ENCODE assay signal across 12 cellular contexts in the genomic region with DNA sequence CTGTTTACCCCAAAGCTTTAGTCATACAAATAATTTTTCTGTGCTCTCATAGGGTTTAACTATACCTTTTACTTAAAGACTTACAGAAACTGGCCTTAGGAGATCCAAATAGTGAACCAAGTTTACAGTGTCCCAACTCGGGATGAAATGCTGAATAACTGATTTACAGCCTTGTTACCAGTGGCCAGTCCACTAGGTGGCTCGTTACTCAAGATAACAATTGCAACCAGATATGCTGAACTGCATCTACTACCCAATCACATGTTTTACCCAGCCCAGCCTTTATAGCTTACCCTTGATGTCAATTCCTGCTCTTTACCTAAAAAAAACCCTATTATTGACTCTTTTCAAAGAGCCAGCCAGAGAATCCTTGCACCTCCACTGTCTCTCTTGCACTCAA.
DNase-seq lines count a peak whose midpoint lies in the region; ATAC-seq, FAIRE-seq and TF ChIP-seq lines count a peak whose summit lies in the region.
"Had no signal": no experiment of that assay in that cellular context is flagged by ENCODE, and none has a peak within 500 bp of the region (broad histone marks: within the 10 kb centered on the region; RNA-seq: fewer than 3 reads in every experiment).

No MANE protein-coding gene starts in this region.

- peak; percentile 13 for DNase-seq in H4 (ENCODE audit: low spot score)
- DNase-seq in OCI-LY7 (ENCODE audit: low spot score): peak; percentile 3
- DNase-seq in H1 (ENCODE audit: low read depth in 1 of 2, low spot score in 2 of 2): no peak
- no peak for DNase-seq in progenitor cell of endocrine pancreas (ENCODE audit: low spot score, unreplicated experiment)
- DNase-seq in sciatic nerve (ENCODE audit: low spot score): no peak
- DNase-seq: activated CD8-positive, alpha-beta memory T cell treated with anti-CD3 and anti-CD28 coated beads, Interleukin-2, amount 50 U/mL, for 48 hours; aorta; right lobe of liver; RPMI8226 had no signal

- H3K27ac Mint-ChIP-seq in progenitor cell of endocrine pancreas: no peak overlapping the region

- peaks cover 7% of the 10 kb centered on the region for H3K9me3 Mint-ChIP-seq in progenitor cell of endocrine pancreas (ENCODE audit: low read depth)

- no peak overlapping the region for H3K9ac ChIP-seq in H1 (replicated peaks in 1 of 4; ENCODE audit: extremely low read depth in 1 of 4, low read depth in 3 of 4, low read length in 3 of 4)

- no peak overlapping the region for H3K18ac ChIP-seq in H1 (ENCODE audit: extremely low read depth, low read length)

- CTCF ChIA-PET in OCI-LY7 (lab: Charles Lee; ENCODE audit: unreplicated experiment): no interaction called here
- CTCF ChIA-PET in H1 (lab: Charles Lee; ENCODE audit: partially characterized antibody): interaction anchor here (0.6 to 4.3 kb wide), 11 partner anchors 9 to 921 kb away, joined by 3 to 36 read pairs (median 3); no protein-coding TSS in a partner anchor

- no peak for TF ChIP-seq POLR2A in H1 (IDR thresholded peaks at IDR 0.05; ENCODE audit: control extremely low read depth in 1 of 2, low read depth in 2 of 2, low read length in 2 of 2)
- TF ChIP-seq POLR2A in GM18505 (IDR thresholded peaks at IDR 0.05; ENCODE audit: borderline replicate concordance, extremely low read depth, insufficient read depth, insufficient read length): no peak

- H2AK5ac ChIP-seq in H1 (ENCODE audit: low read depth, low read length): no peak overlapping the region

- TF ChIP-seq CTCF in OCI-LY7 (conservative IDR thresholded peaks at IDR 0.05; ENCODE audit: low read length): 0 out of 2 replicates have a peak, but pooled peaks have one; percentile 17
- TF ChIP-seq CTCF in H1 (IDR thresholded peaks at IDR 0.05; ENCODE audit: control extremely low read depth in 1 of 3, insufficient read depth in 1 of 3, low read depth in 1 of 3, low read length in 3 of 3): peak in 2 of 3 experiments; percentile 38 to 72; a peak in 2 of 4 replicates
- TF ChIP-seq CTCF in progenitor cell of endocrine pancreas (IDR thresholded peaks at IDR 0.05; ENCODE audit: unreplicated experiment): peak; percentile 37

- intact Hi-C loops in OCI-LY7 (cut with micrococcal nuclease; ENCODE audit: unreplicated experiment) (no loop called here), sciatic nerve (cut with DNase I) (no loop called here)

- H3K36me3 ChIP-seq in OCI-LY7 (ENCODE audit: insufficient read depth, low read length) (no peaks in the 10 kb centered on the region), H1 (ENCODE audit: control insufficient read depth in 2 of 4, insufficient read depth in 4 of 4, low read length in 3 of 4) (no peaks in the 10 kb centered on the region)
- H3K36me3 ChIP-seq: right lobe of liver had no signal

- no peak overlapping the region for H4K5ac ChIP-seq in H1 (ENCODE audit: insufficient read length, low read depth, low read length)

- no peak for ATAC-seq in GM18505 (IDR thresholded peaks at IDR 0.05; ENCODE audit: unreplicated experiment)
- no peak for ATAC-seq in GM21529 (IDR thresholded peaks at IDR 0.05; ENCODE audit: unreplicated experiment)
- no peak for ATAC-seq in sciatic nerve

- H3K9me2 ChIP-seq in OCI-LY7 (ENCODE audit: insufficient read depth, low read length): no peaks in the 10 kb centered on the region

- H3K4ac ChIP-seq in H1 (replicated peaks; ENCODE audit: insufficient read length, low read depth, low read length): no peak overlapping the region

- H4K20me1 ChIP-seq in OCI-LY7 (ENCODE audit: insufficient read depth, low read length) (no peaks in the 10 kb centered on the region), H1 (replicated peaks in 1 of 2; ENCODE audit: control insufficient read depth in 1 of 2, insufficient read depth in 2 of 2, low read length in 2 of 2) (no peaks in the 10 kb centered on the region)

- POLR2A ChIA-PET in OCI-LY7 (lab: Charles Lee): interaction anchor here (0.7 kb wide), 1 partner anchor 1133 kb away, joined by 3 read pairs; no protein-coding TSS in a partner anchor
- POLR2A ChIA-PET in H1 (lab: Charles Lee; ENCODE audit: partially characterized antibody): no interaction called here

- no peak overlapping the region for H3K4me2 ChIP-seq in OCI-LY7 (ENCODE audit: low read length)
- H3K4me2 ChIP-seq in H1 (ENCODE audit: insufficient read depth in 1 of 2, low read depth in 2 of 2, low read length in 2 of 2): no peak overlapping the region

- no peak overlapping the region for H2BK15ac ChIP-seq in H1 (ENCODE audit: low read length)

- H3K23ac ChIP-seq in H1 (ENCODE audit: insufficient read length): no peak overlapping the region

- H3K79me1 ChIP-seq in H1 (ENCODE audit: low read depth, low read length): no peaks in the 10 kb centered on the region

- no peak overlapping the region for H3K27ac ChIP-seq in OCI-LY7 (ENCODE audit: low read depth, low read length, poor library complexity, severe bottlenecking)
- H3K27ac ChIP-seq in H1 (ENCODE audit: low read depth, low read length): no peak overlapping the region
- H3K27ac ChIP-seq: right lobe of liver had no signal

- H3K27me3 ChIP-seq in H1 (replicated peaks in 1 of 4; ENCODE audit: control insufficient read depth in 3 of 4, extremely low read depth in 1 of 4, insufficient read depth in 3 of 4, low read length in 3 of 4): no peaks in the 10 kb centered on the region
- H3K27me3 ChIP-seq: right lobe of liver had no signal

- H2AFZ ChIP-seq in OCI-LY7 (ENCODE audit: low read length) (no peak overlapping the region), H1 (ENCODE audit: low read length) (peak overlapping the region; percentile 69)

- no peak overlapping the region for H3K14ac ChIP-seq in H1 (ENCODE audit: insufficient read length)

- H3K4me1 Mint-ChIP-seq in progenitor cell of endocrine pancreas (ENCODE audit: low read depth): no peaks in the 10 kb centered on the region

- no peak overlapping the region for H2BK5ac ChIP-seq in H1 (ENCODE audit: low read depth, low read length)

- TF ChIP-seq RAD21 in H1 (IDR thresholded peaks at IDR 0.05 in 1 of 2, conservative IDR thresholded peaks at IDR 0.05 in 1 of 2; ENCODE audit: low read depth in 2 of 2, low read length in 2 of 2): peak; percentile 66 to 73

- H3K4me3 Mint-ChIP-seq in progenitor cell of endocrine pancreas (ENCODE audit: low read depth): no peak overlapping the region

- no peaks in the 10 kb centered on the region for H3K36me3 Mint-ChIP-seq in progenitor cell of endocrine pancreas (ENCODE audit: insufficient read depth)

- no peak overlapping the region for H2BK20ac ChIP-seq in H1 (ENCODE audit: low read length)

- H4K91ac ChIP-seq in H1 (replicated peaks; ENCODE audit: insufficient read length, low read length): no peak overlapping the region

- H3K4me1 ChIP-seq in OCI-LY7 (ENCODE audit: insufficient read depth, low read length, poor library complexity, severe bottlenecking): no peaks in the 10 kb centered on the region
- H3K4me1 ChIP-seq in H1 (replicated peaks in 1 of 4; ENCODE audit: control insufficient read depth in 3 of 4, insufficient read depth in 4 of 4, low read length in 3 of 4): peaks cover 0 to 6% (median 0%) of the 10 kb centered on the region in 4 experiments; a peak in 2 of 7 replicates
- H3K4me1 ChIP-seq: right lobe of liver had no signal

- no peaks in the 10 kb centered on the region for H3K27me3 Mint-ChIP-seq in progenitor cell of endocrine pancreas

- no peaks in the 10 kb centered on the region for H3K9me3 ChIP-seq in OCI-LY7 (ENCODE audit: low read length)
- no peaks in the 10 kb centered on the region for H3K9me3 ChIP-seq in H1 (ENCODE audit: insufficient read depth in 2 of 2, low read depth in 1 of 2, low read length in 1 of 2)
- H3K9me3 ChIP-seq: right lobe of liver had no signal

- no peak overlapping the region for H4K8ac ChIP-seq in H1 (ENCODE audit: extremely low read depth, insufficient read depth, low read length)

- H3K4me3 ChIP-seq in OCI-LY7 (ENCODE audit: low read depth, low read length, poor library complexity, severe bottlenecking): no peak overlapping the region
- H3K4me3 ChIP-seq in H1 (ENCODE audit: extremely low read depth in 1 of 4, insufficient read depth in 2 of 4, low read depth in 3 of 4, low read length in 4 of 4): no peak overlapping the region
- H3K4me3 ChIP-seq: right lobe of liver had no signal

- no peak overlapping the region for H2BK120ac ChIP-seq in H1 (replicated peaks; ENCODE audit: low read depth, low read length)

- no peaks in the 10 kb centered on the region for H3K23me2 ChIP-seq in H1 (ENCODE audit: low read depth, low read length)

- 49% methylated on average over 2 of the region's 2 CpGs; no CpG with 5 or more reads in 1 of the 2 experiments for WGBS in H1 (ENCODE audit: extremely low coverage in 1 of 2, insufficient coverage in 1 of 2, insufficient read length in 1 of 2, insufficient replicate concordance in 2 of 2, low coverage in 1 of 2, low lambda C conversion rate in 2 of 2, missing lambda C conversion rate in 1 of 2), 2 experiments

- no peak overlapping the region for H2BK12ac ChIP-seq in H1 (ENCODE audit: low read depth, low read length)

- H3K56ac ChIP-seq in H1 (replicated peaks; ENCODE audit: insufficient read length, low read depth, low read length): no peak overlapping the region

- no peak for TF ChIP-seq EP300 in H1 (IDR thresholded peaks at IDR 0.05; ENCODE audit: borderline replicate concordance in 1 of 2, low read depth in 2 of 2, low read length in 2 of 2)

- peak; percentile 50 for FAIRE-seq in H1 (lab: Jason Lieb, UNC)
- FAIRE-seq: endothelial cell of umbilical vein had no signal

- no peaks in the 10 kb centered on the region for H3K79me2 ChIP-seq in OCI-LY7 (ENCODE audit: insufficient read depth, low read depth, low read length)
- no peaks in the 10 kb centered on the region for H3K79me2 ChIP-seq in H1 (ENCODE audit: control insufficient read depth in 1 of 2, insufficient read depth in 2 of 2, low read length in 2 of 2)

- no TSS peak for BruUV-seq in OCI-LY7 (replicated peaks; lab: Mats Ljungman, UMichigan)

TF ChIP-seq in H1, 55 proteins besides CTCF, POLR2A, EP300 and RAD21 (continues in another document):
- TF ChIP-seq JUN (IDR thresholded peaks at IDR 0.05; ENCODE audit: low read depth, low read length): no peak
- TF ChIP-seq, protein P1, sequence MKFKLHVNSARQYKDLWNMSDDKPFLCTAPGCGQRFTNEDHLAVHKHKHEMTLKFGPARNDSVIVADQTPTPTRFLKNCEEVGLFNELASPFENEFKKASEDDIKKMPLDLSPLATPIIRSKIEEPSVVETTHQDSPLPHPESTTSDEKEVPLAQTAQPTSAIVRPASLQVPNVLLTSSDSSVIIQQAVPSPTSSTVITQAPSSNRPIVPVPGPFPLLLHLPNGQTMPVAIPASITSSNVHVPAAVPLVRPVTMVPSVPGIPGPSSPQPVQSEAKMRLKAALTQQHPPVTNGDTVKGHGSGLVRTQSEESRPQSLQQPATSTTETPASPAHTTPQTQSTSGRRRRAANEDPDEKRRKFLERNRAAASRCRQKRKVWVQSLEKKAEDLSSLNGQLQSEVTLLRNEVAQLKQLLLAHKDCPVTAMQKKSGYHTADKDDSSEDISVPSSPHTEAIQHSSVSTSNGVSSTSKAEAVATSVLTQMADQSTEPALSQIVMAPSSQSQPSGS (IDR thresholded peaks at IDR 0.05; ENCODE audit: low read length): no peak
- TF ChIP-seq PHF8 (conservative IDR thresholded peaks at IDR 0.05; ENCODE audit: low read depth, low read length): no peak
- no peak for TF ChIP-seq YY1 (IDR thresholded peaks at IDR 0.05; ENCODE audit: low read depth, low read length)
- TF ChIP-seq GTF2F1 (IDR thresholded peaks at IDR 0.05; ENCODE audit: borderline replicate concordance, low read depth, low read length): no peak

Comparison
In these comparisons a context has a peak if more than half of its experiments do, and no peak if none do; other contexts are left out.
1. DNase-seq: peak in H4 (single experiment) and OCI-LY7 (single experiment); none in H1 (0 of 2), progenitor cell of endocrine pancreas (single experiment) and sciatic nerve (single experiment).
2. Peak in every context shown above with its lines, with median percentiles within 50 percentile points of each other: CTCF ChIP-seq.